8 cellular contexts compared by ENCODE assay signal in the genomic region with DNA sequence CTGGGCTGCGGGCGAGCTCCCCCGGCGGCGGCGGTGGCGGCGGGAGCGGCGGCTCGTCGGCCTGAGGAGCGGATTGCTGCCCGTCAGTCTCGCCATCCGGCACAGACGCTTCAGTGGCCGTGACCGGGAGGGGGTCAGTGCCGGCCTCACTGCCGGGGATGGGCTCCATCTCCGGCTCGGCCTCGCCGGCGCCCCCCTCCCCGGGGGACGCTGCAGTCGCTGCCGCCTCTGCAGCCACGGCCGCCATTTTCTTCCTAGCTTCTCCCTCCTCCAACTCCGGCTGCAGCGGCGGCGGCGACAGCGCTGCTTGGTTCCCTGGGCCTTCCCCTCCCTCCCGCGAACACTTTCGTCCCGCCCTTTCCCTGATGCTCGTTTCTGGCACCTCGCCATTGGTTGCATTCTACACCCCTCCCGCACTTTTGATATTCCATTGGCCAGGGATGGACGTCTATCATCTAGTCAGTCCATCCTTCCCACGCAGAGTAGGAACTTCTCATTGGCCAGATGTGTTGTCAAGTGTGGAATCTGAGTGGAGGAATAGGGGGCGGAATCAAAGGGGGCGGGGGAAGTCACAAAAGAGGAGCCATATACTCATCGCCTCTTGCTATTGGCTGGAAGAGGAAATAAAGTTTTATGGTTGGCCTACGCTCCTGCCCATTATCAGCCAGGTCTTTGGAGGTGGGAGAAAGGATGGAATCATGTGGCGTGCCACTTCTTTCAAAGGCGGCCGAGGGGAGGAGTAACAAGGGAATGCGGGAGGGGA. TPM values are rescaled to one million over a fixed set of nuclear protein-coding genes. Genes with fewer than 3 reads are reported as not detected.
DNase-seq lines count a peak whose midpoint lies in the region; FAIRE-seq and TF ChIP-seq lines count a peak whose summit lies in the region.

A gene with protein sequence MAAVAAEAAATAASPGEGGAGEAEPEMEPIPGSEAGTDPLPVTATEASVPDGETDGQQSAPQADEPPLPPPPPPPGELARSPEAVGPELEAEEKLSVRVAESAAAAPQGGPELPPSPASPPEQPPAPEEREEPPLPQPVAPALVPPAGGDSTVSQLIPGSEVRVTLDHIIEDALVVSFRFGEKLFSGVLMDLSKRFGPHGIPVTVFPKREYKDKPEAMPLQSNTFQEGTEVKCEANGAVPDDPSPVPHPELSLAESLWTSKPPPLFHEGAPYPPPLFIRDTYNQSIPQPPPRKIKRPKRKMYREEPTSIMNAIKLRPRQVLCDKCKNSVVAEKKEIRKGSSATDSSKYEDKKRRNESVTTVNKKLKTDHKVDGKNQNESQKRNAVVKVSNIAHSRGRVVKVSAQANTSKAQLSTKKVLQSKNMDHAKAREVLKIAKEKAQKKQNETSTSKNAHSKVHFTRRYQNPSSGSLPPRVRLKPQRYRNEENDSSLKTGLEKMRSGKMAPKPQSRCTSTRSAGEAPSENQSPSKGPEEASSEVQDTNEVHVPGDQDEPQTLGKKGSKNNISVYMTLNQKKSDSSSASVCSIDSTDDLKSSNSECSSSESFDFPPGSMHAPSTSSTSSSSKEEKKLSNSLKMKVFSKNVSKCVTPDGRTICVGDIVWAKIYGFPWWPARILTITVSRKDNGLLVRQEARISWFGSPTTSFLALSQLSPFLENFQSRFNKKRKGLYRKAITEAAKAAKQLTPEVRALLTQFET (minus strand): TSS at position 309 of the 763 bp plus-strand sequence. CDS start 62 bp downstream, at position 247.

- H3K27me3 Mint-ChIP-seq in nephron (ENCODE audit: low read depth), result peaks cover 10% of the 10 kb centered on the region
- peaks cover 4% of the 10 kb centered on the region for H3K27me3 Mint-ChIP-seq in stimulated activated naive CD8-positive, alpha-beta T cell treated with anti-CD3 and anti-CD28 coated beads, Interleukin-15, Interleukin-2, amounts not matched to agents 100 ng/mL and 50 ng/mL, for 24 hours

- H3K4me3 ChIP-seq in HAP-1 (peak within 1 kb of the TSS; percentile 84), MM.1S (ENCODE audit: low read length) (peak within 1 kb of the TSS; percentile 91), fibroblast of the aortic adventitia (ENCODE audit: low read depth, low read length) (peak within 1 kb of the TSS; percentile 95)

- H3K27ac Mint-ChIP-seq in nephron, result peak within 1 kb of the TSS; percentile 68 to 94 (median 90)
- H3K27ac Mint-ChIP-seq in stimulated activated naive CD8-positive, alpha-beta T cell treated with anti-CD3 and anti-CD28 coated beads, Interleukin-15, Interleukin-2, amounts not matched to agents 100 ng/mL and 50 ng/mL, for 24 hours, result peak within 1 kb of the TSS; percentile 95

- H4K20me1 ChIP-seq in MM.1S (ENCODE audit: insufficient read depth, low read length), result no peaks in the 10 kb centered on the region

- peaks cover 9% of the 10 kb centered on the region for H3K4me1 Mint-ChIP-seq in nephron
- H3K4me1 Mint-ChIP-seq in stimulated activated naive CD8-positive, alpha-beta T cell treated with anti-CD3 and anti-CD28 coated beads, Interleukin-15, Interleukin-2, amounts not matched to agents 100 ng/mL and 50 ng/mL, for 24 hours (ENCODE audit: low read depth), result peaks cover 26% of the 10 kb centered on the region

- H3K4me3 Mint-ChIP-seq in nephron, result peak within 1 kb of the TSS; percentile 88 to 94 (median 90)
- H3K4me3 Mint-ChIP-seq in stimulated activated naive CD8-positive, alpha-beta T cell treated with anti-CD3 and anti-CD28 coated beads, Interleukin-15, Interleukin-2, amounts not matched to agents 100 ng/mL and 50 ng/mL, for 24 hours, result peak within 1 kb of the TSS; percentile 91

- H3K4me1 ChIP-seq in HAP-1 (no peaks in the 10 kb centered on the region), MM.1S (ENCODE audit: low read length) (peaks cover 10% of the 10 kb centered on the region; the same call in 1 of the 2 replicates)

- H3K79me2 ChIP-seq in MM.1S (ENCODE audit: low read length), result peaks cover 33% of the 10 kb centered on the region

- peak within 1 kb of the TSS; percentile 84 for H2AFZ ChIP-seq in MM.1S (ENCODE audit: low read length)

- peak; percentile 100 for FAIRE-seq in G401.6 (lab: Jason Lieb, UNC)

- peak within 1 kb of the TSS; percentile 94 for H3K9ac ChIP-seq in MM.1S (ENCODE audit: low read length)

- H3K36me3 ChIP-seq in HAP-1 (replicated peaks) (peaks cover 17% of the 10 kb centered on the region), MM.1S (replicated peaks; ENCODE audit: insufficient read depth, low read length) (no peaks in the 10 kb centered on the region; the same call in 1 of the 2 replicates)

- H3K9me3 Mint-ChIP-seq in nephron, result no peaks in the 10 kb centered on the region
- no peaks in the 10 kb centered on the region for H3K9me3 Mint-ChIP-seq in stimulated activated naive CD8-positive, alpha-beta T cell treated with anti-CD3 and anti-CD28 coated beads, Interleukin-15, Interleukin-2, amounts not matched to agents 100 ng/mL and 50 ng/mL, for 24 hours

- TF ChIP-seq CTCF in MM.1S (IDR thresholded peaks at IDR 0.05; ENCODE audit: low read length), result peak; percentile 13
- no peak for TF ChIP-seq CTCF in fibroblast of the aortic adventitia (IDR thresholded peaks at IDR 0.05; ENCODE audit: insufficient read depth, low read length)
- TF ChIP-seq CTCF in nephron (IDR thresholded peaks at IDR 0.05; ENCODE audit: unreplicated experiment in 3 of 3), result peak in 1 of 3 experiments; percentile 28

- in situ Hi-C loops in HAP-1 (cut with MboI; ENCODE audit: low sequenced_read_pairs), result no loop called here

- DNase-seq in HAP-1 (ENCODE audit: low spot score in 2 of 2), result peak; percentile 99
- DNase-seq in MM.1S, result peak; percentile 100
- peak; percentile 97 for DNase-seq in SIG-M5 (lab: John Stamatoyannopoulos, UW)
- peak; percentile 82 for DNase-seq in activated gamma-delta T cell (lab: John Stamatoyannopoulos, UW)
- DNase-seq in fibroblast of the aortic adventitia (ENCODE audit: low read depth), result peak; percentile 100

- no peaks in the 10 kb centered on the region for H3F3A ChIP-seq in MM.1S (ENCODE audit: insufficient read depth, low read length)

- H3K4me2 ChIP-seq in MM.1S (ENCODE audit: low read depth, low read length), result peak within 1 kb of the TSS; percentile 69

- H3K27ac ChIP-seq in MM.1S (ENCODE audit: low read length), result peak within 1 kb of the TSS; percentile 87

- H3K9me2 ChIP-seq in MM.1S (replicated peaks; ENCODE audit: insufficient read depth, low read length), result no peaks in the 10 kb centered on the region

- H3K27me3 ChIP-seq in HAP-1 (ENCODE audit: low read depth), result no peaks in the 10 kb centered on the region
- no peaks in the 10 kb centered on the region for H3K27me3 ChIP-seq in MM.1S (replicated peaks; ENCODE audit: insufficient read depth, low read length)

- H3K36me3 Mint-ChIP-seq in nephron (ENCODE audit: low read depth), result peaks cover 23% of the 10 kb centered on the region
- peaks cover 9% of the 10 kb centered on the region for H3K36me3 Mint-ChIP-seq in stimulated activated naive CD8-positive, alpha-beta T cell treated with anti-CD3 and anti-CD28 coated beads, Interleukin-15, Interleukin-2, amounts not matched to agents 100 ng/mL and 50 ng/mL, for 24 hours (ENCODE audit: low read depth)

- H3K9me3 ChIP-seq in HAP-1 (no peaks in the 10 kb centered on the region), MM.1S (replicated peaks; ENCODE audit: insufficient read depth, low read length) (no peaks in the 10 kb centered on the region)

RNA-seq across cellular contexts. Expression of the gene that starts here (rescaled TPM):
- total RNA-seq in fibroblast of the aortic adventitia (ENCODE audit: low replicate concordance), result 24.3 and 45.1 TPM in 2 replicates

Comparison
In these comparisons a context has a peak if more than half of its experiments do, and no peak if none do; other contexts are left out.
1. Peak in every context shown above with its lines: DNase-seq, H3K4me3 ChIP-seq and H3K27ac ChIP-seq.